ENCODE assay signal across 28 cellular contexts in genomic region chr10:80927419-80928078, GRCh38.
"Had no signal": no experiment of that assay in that cellular context is flagged by ENCODE, and none has a peak within 500 bp of the region (broad histone marks: within the 10 kb centered on the region; RNA-seq: fewer than 3 reads in every experiment).

No MANE protein-coding gene starts in this region.

- H3K27me3 ChIP-seq: esophagus squamous epithelium, heart right ventricle, neutrophil, ovary, testis, transverse colon had no signal

- H3K9me3 ChIP-seq: esophagus squamous epithelium, neutrophil, ovary, testis, transverse colon had no signal

- DNase-seq: activated CD4-positive, alpha-beta T cell treated with anti-CD3 and anti-CD28 coated beads for 4 hours; activated CD4-positive, alpha-beta T cell treated with anti-CD3 and anti-CD28 coated beads, Interleukin-2, amount 50 U/mL, for 4 hours; activated naive CD4-positive, alpha-beta T cell; activated T-cell treated with anti-CD3 and anti-CD28 coated beads for 4 hours; activated T-cell treated with anti-CD3 and anti-CD28 coated beads, Interleukin-2, amount 50 U/mL, for 72 hours; anterior cingulate cortex; dermis blood vessel endothelial cell; effector CD4-positive, alpha-beta T cell; esophagus squamous epithelium; foreskin melanocyte; heart right ventricle; left cardiac atrium; left ventricle myocardium superior; ovary; stimulated activated CD4-positive, alpha-beta T cell treated with anti-CD3 and anti-CD28 coated beads, Interleukin-12 subunit alpha, Interleukin-12 subunit beta, amount 100 ng/mL, for 4 hours; stimulated activated CD4-positive, alpha-beta T cell treated with anti-CD3 and anti-CD28 coated beads, Interleukin-4, amount 100 ng/mL, for 1 hour; stimulated activated naive CD8-positive, alpha-beta T cell treated with anti-CD3 and anti-CD28 coated beads, Interleukin-15, Interleukin-2, amounts not matched to agents 100 U/mL and 50 U/mL, for 24 hours; testis; transverse colon had no signal

- FAIRE-seq: bronchial epithelial cell, colon, endometrium, keratinocyte, urothelium cell line had no signal

- H3K4me1 ChIP-seq: esophagus squamous epithelium, heart right ventricle, testis, transverse colon had no signal

- H3K27ac ChIP-seq: epithelial cell of prostate, esophagus squamous epithelium, heart right ventricle, neutrophil, ovary, skin epidermis, testis, transverse colon had no signal

- ATAC-seq: activated T-cell treated with anti-CD3 and anti-CD28 coated beads, Interleukin-2, amount 50 U/mL, for 72 hours; heart right ventricle; left cardiac atrium; left ventricle myocardium superior; sciatic nerve; stimulated activated naive CD8-positive, alpha-beta T cell treated with anti-CD3 and anti-CD28 coated beads, Interleukin-15, Interleukin-2, amounts not matched to agents 100 U/mL and 50 U/mL, for 24 hours had no signal

- H3K4me3 ChIP-seq: esophagus squamous epithelium, heart right ventricle, ovary, skin epidermis, testis, transverse colon had no signal

- H3K36me3 ChIP-seq: esophagus squamous epithelium, heart right ventricle, neutrophil, ovary, transverse colon had no signal
